In genomic region chr11:45319077-45319476, GRCh38 we compare ENCODE assay signal across 23 cellular contexts. TPM values are rescaled to one million over a fixed set of nuclear protein-coding genes. Genes with fewer than 3 reads are reported as not detected.
DNase-seq lines count a peak whose midpoint lies in the region; ATAC-seq and TF ChIP-seq lines count a peak whose summit lies in the region.
"Had no signal": no experiment of that assay in that cellular context is flagged by ENCODE, and none has a peak within 500 bp of the region (broad histone marks: within the 10 kb centered on the region; RNA-seq: fewer than 3 reads in every experiment).

No MANE protein-coding gene starts in this region.

- RAD21 ChIA-PET in HCT116 (lab: Charles Lee; ENCODE audit: low non-redundant PET in 1 of 2, low total read pairs in 2 of 2, uncharacterized antibody in 2 of 2, unreplicated experiment in 2 of 2), result no interaction called here

- CTCF ChIA-PET in HCT116 (lab: Charles Lee), result interaction anchor here (0.8 to 1.6 kb wide), 2 partner anchors 209 to 453 kb away, joined by 3 to 4 read pairs; no protein-coding TSS in a partner anchor

- H3K27ac Mint-ChIP-seq in activated T-cell treated with anti-CD3 and anti-CD28 coated beads, Interleukin-2, amount 50 U/mL, for 72 hours, result no peak overlapping the region
- H3K27ac Mint-ChIP-seq: CD4-positive, alpha-beta memory T cell; HFFc6 had no signal

- peak; percentile 52 to 58 for ATAC-seq in activated T-cell treated with anti-CD3 and anti-CD28 coated beads, Interleukin-2, amount 50 U/mL, for 72 hours (replicated peaks in 1 of 2)
- ATAC-seq in HCT116 (no peak), aorta (ENCODE audit: low FRiP score) (no peak)
- ATAC-seq: GM12878 had no signal

- H3K36me3 ChIP-seq in HCT116 (ENCODE audit: control insufficient read depth in 1 of 2, insufficient read depth in 2 of 2, low read length in 2 of 2) (no peaks in the 10 kb centered on the region), esophagus muscularis mucosa (no peaks in the 10 kb centered on the region), aorta (ENCODE audit: control insufficient read depth in 1 of 2, insufficient read depth in 2 of 2, low read length in 1 of 2) (no peaks in the 10 kb centered on the region)
- H3K36me3 ChIP-seq: BLaER1 treated with 17β-estradiol and CSF1 and Interleukin-3, amounts not matched to agents 10 nM and 100 nM had no signal

- H3K27me3 ChIP-seq in HCT116 (ENCODE audit: insufficient read depth, low read length), result peaks cover 13% of the 10 kb centered on the region; the same call in 1 of the 2 replicates
- peaks cover 0 to 10% (median 0%) of the 10 kb centered on the region in 4 donors for H3K27me3 ChIP-seq in esophagus muscularis mucosa
- no peaks in the 10 kb centered on the region for H3K27me3 ChIP-seq in aorta (ENCODE audit: control insufficient read depth in 1 of 2, insufficient read depth in 2 of 2, low read length in 1 of 2)
- H3K27me3 ChIP-seq: BLaER1 treated with 17β-estradiol and CSF1 and Interleukin-3, amounts not matched to agents 10 nM and 100 nM had no signal

- H3K79me2 ChIP-seq in HCT116 (ENCODE audit: insufficient read depth, low read length), result no peaks in the 10 kb centered on the region

- H3K4me3 ChIP-seq in HCT116 (replicated peaks in 1 of 2; ENCODE audit: low read depth in 1 of 2, low read length in 2 of 2), result no peak overlapping the region
- H3K4me3 ChIP-seq in esophagus muscularis mucosa, result no peak overlapping the region
- no peak overlapping the region for H3K4me3 ChIP-seq in aorta (ENCODE audit: low read length in 2 of 2)
- H3K4me3 ChIP-seq: BLaER1 treated with 17β-estradiol and CSF1 and Interleukin-3, amounts not matched to agents 10 nM and 100 nM; GM12878; PC-9 had no signal

- no peak for TF ChIP-seq CTCF in HCT116 (IDR thresholded peaks at IDR 0.05 in 2 of 3, conservative IDR thresholded peaks at IDR 0.05 in 1 of 3; ENCODE audit: borderline replicate concordance in 1 of 3, insufficient read depth in 1 of 3, low read depth in 2 of 3, low read length in 2 of 3)
- TF ChIP-seq CTCF in esophagus muscularis mucosa (IDR thresholded peaks at IDR 0.05), result no peak

- no TSS peak for BruUV-seq in HCT116 (replicated peaks; lab: Mats Ljungman, UMichigan)

- no peaks in the 10 kb centered on the region for H3K36me3 Mint-ChIP-seq in activated T-cell treated with anti-CD3 and anti-CD28 coated beads, Interleukin-2, amount 50 U/mL, for 72 hours (ENCODE audit: insufficient read depth in 2 of 2)
- H3K36me3 Mint-ChIP-seq: CD4-positive, alpha-beta memory T cell had no signal

- H3K27ac ChIP-seq in HCT116 (ENCODE audit: low read depth, low read length) (no peak overlapping the region), esophagus muscularis mucosa (replicated peaks in 1 of 4) (no peak overlapping the region), aorta (ENCODE audit: low read depth in 1 of 2, low read length in 2 of 2) (no peak overlapping the region)
- H3K27ac ChIP-seq: BLaER1 treated with 17β-estradiol and CSF1 and Interleukin-3, amounts not matched to agents 10 nM and 100 nM; PC-9 had no signal

- H3K4me2 ChIP-seq in HCT116 (ENCODE audit: low read length), result no peak overlapping the region
- H3K4me2 ChIP-seq: BLaER1 treated with 17β-estradiol and CSF1 and Interleukin-3, amounts not matched to agents 10 nM and 100 nM; PC-9 had no signal

- H3K9ac ChIP-seq in HCT116 (ENCODE audit: low read length), result no peak overlapping the region
- H3K9ac ChIP-seq: BLaER1 treated with 17β-estradiol and CSF1 and Interleukin-3, amounts not matched to agents 10 nM and 100 nM had no signal

- peaks cover 28% of the 10 kb centered on the region for H3K27me3 Mint-ChIP-seq in activated T-cell treated with anti-CD3 and anti-CD28 coated beads, Interleukin-2, amount 50 U/mL, for 72 hours (ENCODE audit: low read depth)

- peak in 1 of 2 donors; percentile 6 for DNase-seq in activated T-cell treated with anti-CD3 and anti-CD28 coated beads, Interleukin-2, amount 50 U/mL, for 72 hours
- no peak for DNase-seq in activated T-cell treated with anti-CD3 and anti-CD28 coated beads, Interleukin-2, amount 50 U/mL, for 1 hour
- DNase-seq in A172 (ENCODE audit: low spot score) (peak; percentile 8), HCT116 (ENCODE audit: low read depth, low spot score) (no peak), esophagus muscularis mucosa (ENCODE audit: extremely low spot score) (peak; percentile 7), HuH-7.5 (ENCODE audit: low spot score) (no peak), aorta (no peak), occipital lobe (lab: John Stamatoyannopoulos, UW) (no peak)
- DNase-seq: Caco-2; CD4-positive, alpha-beta memory T cell; DND-41; H7; HFFc6; Karpas-422; NCI-H1417; NCI-H187; NCI-H446; NCI-H526; PC-9; RPMI8226; SIG-M5 had no signal

- no peak overlapping the region for H2AFZ ChIP-seq in HCT116 (ENCODE audit: low read depth, low read length, poor library complexity, severe bottlenecking)
- H2AFZ ChIP-seq: PC-9 had no signal

- TF ChIP-seq RAD21 in HCT116 (IDR thresholded peaks at IDR 0.05; ENCODE audit: low read depth), result no peak

- H4K20me1 ChIP-seq in HCT116 (ENCODE audit: insufficient read depth), result no peaks in the 10 kb centered on the region
- H4K20me1 ChIP-seq: BLaER1 treated with 17β-estradiol and CSF1 and Interleukin-3, amounts not matched to agents 10 nM and 100 nM had no signal

- H3K4me1 ChIP-seq in HCT116 (ENCODE audit: control insufficient read depth in 1 of 2, insufficient read depth in 2 of 2, low read length in 2 of 2) (peaks cover 0 to 4% of the 10 kb centered on the region in 2 experiments; a peak in 1 of 4 replicates), esophagus muscularis mucosa (peaks cover 5 to 13% (median 9%) of the 10 kb centered on the region in 4 donors), aorta (ENCODE audit: control insufficient read depth in 1 of 2, insufficient read depth in 2 of 2, low read length in 2 of 2) (no peaks in the 10 kb centered on the region)
- H3K4me1 ChIP-seq: BLaER1 treated with 17β-estradiol and CSF1 and Interleukin-3, amounts not matched to agents 10 nM and 100 nM; Caco-2 had no signal

- no peak for TF ChIP-seq EP300 in esophagus muscularis mucosa (IDR thresholded peaks at IDR 0.05)

- intact Hi-C loops in HCT116 (cut with micrococcal nuclease) (no loop called here), esophagus muscularis mucosa (cut with DNase I) (no loop called here), aorta (cut with DNase I) (no loop called here)

- TF ChIP-seq POLR2A in HCT116 (IDR thresholded peaks at IDR 0.05; ENCODE audit: borderline replicate concordance, extremely low read depth, insufficient read depth, insufficient read length) (no peak), esophagus muscularis mucosa (IDR thresholded peaks at IDR 0.05; ENCODE audit: low read depth) (no peak)

- no peak overlapping the region for H3K4me3 Mint-ChIP-seq in activated T-cell treated with anti-CD3 and anti-CD28 coated beads, Interleukin-2, amount 50 U/mL, for 72 hours
- H3K4me3 Mint-ChIP-seq: CD4-positive, alpha-beta memory T cell; HFFc6 had no signal

- H3K9me3 Mint-ChIP-seq in activated T-cell treated with anti-CD3 and anti-CD28 coated beads, Interleukin-2, amount 50 U/mL, for 72 hours, result no peaks in the 10 kb centered on the region
- H3K9me3 Mint-ChIP-seq: CD4-positive, alpha-beta memory T cell; HFFc6 had no signal

- 73% methylated on average over 1 of the region's 1 CpG for WGBS in esophagus muscularis mucosa
- WGBS in aorta, 2 donors, result 90 to 92% methylated on average over 1 of the region's 1 CpG

- H3K4me1 Mint-ChIP-seq in activated T-cell treated with anti-CD3 and anti-CD28 coated beads, Interleukin-2, amount 50 U/mL, for 72 hours (ENCODE audit: low read depth), result no peaks in the 10 kb centered on the region
- H3K4me1 Mint-ChIP-seq: CD4-positive, alpha-beta memory T cell had no signal

- POLR2A ChIA-PET in HCT116 (lab: Charles Lee), result no interaction called here

- H3K9me3 ChIP-seq in HCT116 (ENCODE audit: control insufficient read depth in 1 of 2, insufficient read depth in 1 of 2, low read depth in 1 of 2, low read length in 2 of 2), result no peaks in the 10 kb centered on the region
- H3K9me3 ChIP-seq in esophagus muscularis mucosa, result no peaks in the 10 kb centered on the region
- H3K9me3 ChIP-seq in aorta (ENCODE audit: control insufficient read depth, low read length), result no peaks in the 10 kb centered on the region
- H3K9me3 ChIP-seq: BLaER1 treated with 17β-estradiol and CSF1 and Interleukin-3, amounts not matched to agents 10 nM and 100 nM; Caco-2 had no signal

- H3K9me2 ChIP-seq in HCT116 (ENCODE audit: insufficient read depth), result no peaks in the 10 kb centered on the region

TF ChIP-seq in HCT116, 20 proteins besides CTCF, POLR2A, EP300 and RAD21:
- TF ChIP-seq FOSL1 (IDR thresholded peaks at IDR 0.05; ENCODE audit: low read depth) (0 out of 2 replicates have a peak, but pooled peaks have one; percentile 14), JUND (IDR thresholded peaks at IDR 0.05) (no peak)

RNA-seq across cellular contexts. Expression of gene SYT13, which starts 32.9 kb away (rescaled TPM):
- not detected for total RNA-seq in activated T-cell treated with anti-CD3 and anti-CD28 coated beads, Interleukin-2, amount 50 U/mL, for 72 hours
- 0.19 TPM in 1 of 2 replicates, not detected in the other for total RNA-seq in A172 (2014; rRNA removed; shearing (Covaris generic))
- total RNA-seq in HCT116 (2021; ENCODE audit: unreplicated experiment) (1.4 TPM), esophagus muscularis mucosa (under 1 TPM in 3 of 4 donors, not detected in 1; 0.23 to 0.83 (median 0.42) TPM), aorta (under 1 TPM in 1 of 2 donors, not detected in 1; 0.36 TPM), occipital lobe (219 TPM)
- polyA plus RNA-seq in HCT116 (2012), result 1.2 and 1.4 TPM in 2 replicates
- 1 to 10 TPM in 1 of 2 donors, under 1 TPM in 1; 0.08 to 2.0 TPM for polyA plus RNA-seq in aorta
- total RNA-seq: CD4-positive, alpha-beta memory T cell; GM12878; HFFc6; PC-9 had no signal
- polyA plus RNA-seq: CD4-positive, alpha-beta memory T cell; GM12878 had no signal

Comparison
In these comparisons a context has a peak if more than half of its experiments do, and no peak if none do; other contexts are left out.
1. ATAC-seq: peak in activated T-cell treated with anti-CD3 and anti-CD28 coated beads, Interleukin-2, amount 50 U/mL, for 72 hours (2 of 2); none in HCT116 (single experiment) and aorta (single experiment).
2. DNase-seq: peak in A172 (single experiment) and esophagus muscularis mucosa (single experiment); none in activated T-cell treated with anti-CD3 and anti-CD28 coated beads, Interleukin-2, amount 50 U/mL, for 1 hour (single experiment), HCT116 (single experiment), HuH-7.5 (single experiment), aorta (0 of 2) and occipital lobe (single experiment).
3. RNA of gene SYT13, which starts 32.9 kb away (total RNA-seq): 219 TPM in occipital lobe (single experiment); 1.4 TPM in HCT116 (single experiment), 0.23 to 0.83 TPM in esophagus muscularis mucosa, 0.36 TPM in aorta, 0.19 TPM in A172 and not detected in activated T-cell treated with anti-CD3 and anti-CD28 coated beads, Interleukin-2, amount 50 U/mL, for 72 hours; every median in the first group is over 10 times any median in the second.